In genomic region chr10:104406715-104407517, GRCh38 we compare ENCODE assay signal across 8 cellular contexts. TPM values are rescaled to one million over a fixed set of nuclear protein-coding genes. Genes with fewer than 3 reads are reported as not detected.
DNase-seq lines count a peak whose midpoint lies in the region; ATAC-seq and TF ChIP-seq lines count a peak whose summit lies in the region.

No MANE protein-coding gene starts in this region.

- H3K27me3 ChIP-seq in BE2C (0 out of 2 replicates have a peak, but pooled peaks cover 3% of the 10 kb centered on the region), Panc1 (ENCODE audit: control insufficient read depth, insufficient read depth, low read length) (peaks cover 17% of the 10 kb centered on the region), tibial nerve (no peaks in the 10 kb centered on the region), suprapubic skin (peaks cover 3% of the 10 kb centered on the region)

- H3K4me3 ChIP-seq in BE2C (ENCODE audit: low read depth, low read length) (no peak overlapping the region), Panc1 (ENCODE audit: low read depth in 2 of 2, low read length in 2 of 2) (no peak overlapping the region), tibial nerve (no peak overlapping the region), suprapubic skin (no peak overlapping the region)

- CTCF ChIA-PET in Panc1 (lab: Charles Lee): interaction anchor here (0.6 to 0.9 kb wide), 3 partner anchors 140 to 215 kb away, joined by 3 read pairs; no protein-coding TSS in a partner anchor

- in situ Hi-C loops in Panc1 (cut with HindIII; ENCODE audit: low pct_unique_long_range_greater_than_20kb, low sequenced_read_pairs): no loop called here

- POLR2A ChIA-PET in Panc1 (lab: Charles Lee): no interaction called here

- TF ChIP-seq POLR2A in tibial nerve (IDR thresholded peaks at IDR 0.05): no peak
- TF ChIP-seq POLR2A in suprapubic skin (IDR thresholded peaks at IDR 0.05): no peak

- H3K27ac ChIP-seq in Panc1 (ENCODE audit: low read length) (no peak overlapping the region), tibial nerve (no peak overlapping the region), suprapubic skin (no peak overlapping the region)

- H3K9me3 ChIP-seq in BE2C (no peaks in the 10 kb centered on the region), Panc1 (ENCODE audit: control insufficient read depth, insufficient read depth, low read depth, low read length) (no peaks in the 10 kb centered on the region), tibial nerve (peaks cover 0 to 5% (median 0%) of the 10 kb centered on the region in 4 donors), suprapubic skin (no peaks in the 10 kb centered on the region)

- DNase-seq in BE2C (no peak), GM20000 (ENCODE audit: low spot score) (peak; percentile 12), Panc1 (ENCODE audit: low read depth, low spot score) (peak; percentile 18), glomerular visceral epithelial cell (ENCODE audit: extremely low spot score) (peak; percentile 46), tibial nerve (ENCODE audit: low spot score in 2 of 2) (no peak), ecto neural progenitor cell (ENCODE audit: low spot score) (no peak), suprapubic skin (ENCODE audit: low spot score in 2 of 2) (no peak)

- peak; percentile 52 for TF ChIP-seq CTCF in BE2C (IDR thresholded peaks at IDR 0.05; ENCODE audit: low read depth, low read length)
- no peak for TF ChIP-seq CTCF in GM20000 (IDR thresholded peaks at IDR 0.05; ENCODE audit: extremely low read depth, missing control alignments)
- TF ChIP-seq CTCF in Panc1 (IDR thresholded peaks at IDR 0.05): peak; percentile 81
- TF ChIP-seq CTCF in tibial nerve (IDR thresholded peaks at IDR 0.05): peak; percentile 17 to 50 (median 32)
- TF ChIP-seq CTCF in suprapubic skin (IDR thresholded peaks at IDR 0.05): peak in 1 of 2 donors; percentile 39

- intact Hi-C loops in Panc1 (cut with micrococcal nuclease; ENCODE audit: unreplicated experiment): loop anchor here (2.0 kb wide), 3 partner anchors 174 to 518 kb away; no protein-coding TSS in a partner anchor

- WGBS in tibial nerve, 2 donors: 30 to 33% methylated on average over 7 of the region's 7 CpGs
- 31% methylated on average over 7 of the region's 7 CpGs for WGBS in suprapubic skin

- ATAC-seq in Panc1 (peak; percentile 91), GM19023 (IDR thresholded peaks at IDR 0.05; ENCODE audit: unreplicated experiment) (no peak)

- H3K4me1 ChIP-seq in BE2C (no peaks in the 10 kb centered on the region), Panc1 (ENCODE audit: control insufficient read depth, insufficient read depth, low read length) (no peaks in the 10 kb centered on the region; the same call in 1 of the 2 replicates), tibial nerve (no peaks in the 10 kb centered on the region), suprapubic skin (no peaks in the 10 kb centered on the region)

- BruUV-seq in Panc1 (replicated peaks; lab: Mats Ljungman, UMichigan): no TSS peak

- TF ChIP-seq EP300 in tibial nerve (IDR thresholded peaks at IDR 0.05) (no peak), suprapubic skin (IDR thresholded peaks at IDR 0.05) (no peak)

- H3K36me3 ChIP-seq in BE2C: no peaks in the 10 kb centered on the region
- no peaks in the 10 kb centered on the region for H3K36me3 ChIP-seq in Panc1 (ENCODE audit: control insufficient read depth, insufficient read depth, low read length)
- H3K36me3 ChIP-seq in tibial nerve: no peaks in the 10 kb centered on the region
- no peaks in the 10 kb centered on the region for H3K36me3 ChIP-seq in suprapubic skin

RNA-seq across cellular contexts. Expression of gene CFAP58, which starts 53.3 kb away (rescaled TPM):
- not detected for polyA plus RNA-seq in BE2C (2012; ENCODE audit: insufficient read depth, insufficient read length, low read depth)
- total RNA-seq in Panc1 (2021; ENCODE audit: unreplicated experiment) (2.0 TPM), tibial nerve (under 1 TPM in 2 of 4 donors, not detected in 2; 0.20 to 0.21 TPM), suprapubic skin (1 to 10 TPM in 1 of 4 donors, under 1 TPM in 3; 0.13 to 1.0 (median 0.39) TPM)
- polyA plus RNA-seq in Panc1 (2012; ENCODE audit: insufficient read length): 1.4 TPM

Comparison
In these comparisons a context has a peak if more than half of its experiments do, and no peak if none do; other contexts are left out.
1. DNase-seq: peak in GM20000 (single experiment), Panc1 (single experiment) and glomerular visceral epithelial cell (single experiment); none in BE2C (single experiment), tibial nerve (0 of 2), ecto neural progenitor cell (single experiment) and suprapubic skin (0 of 2).